In genomic region chr15:42490743-42491539, GRCh38 we compare ENCODE assay signal across 8 cellular contexts. TPM values are rescaled to one million over a fixed set of nuclear protein-coding genes. Genes with fewer than 3 reads are reported as not detected.
A peak's percentile ranks its signal among the peaks of the same experiment; 100 is the strongest.
DNase-seq lines count a peak whose midpoint lies in the region; ATAC-seq and TF ChIP-seq lines count a peak whose summit lies in the region.

Gene ZNF106 (minus strand): TSS chr15:42491141. CDS start chr15:42472289, 18,852 bp downstream.

- in situ Hi-C loops in T47D (cut with HindIII; ENCODE audit: low pct_unique_long_range_greater_than_20kb, low sequenced_read_pairs): no loop called here

- H3K4me1 ChIP-seq in skeletal muscle satellite cell (ENCODE audit: control insufficient read depth, insufficient read depth, low read length): peaks cover 27% of the 10 kb centered on the region

- H3K4me3 ChIP-seq in iPS-18c (ENCODE audit: insufficient read depth, low read depth, low read length): peak within 1 kb of the TSS; percentile 92
- peak within 1 kb of the TSS; percentile 96 for H3K4me3 ChIP-seq in skeletal muscle satellite cell (ENCODE audit: low read length)

- ATAC-seq in HG03097 (IDR thresholded peaks at IDR 0.05; ENCODE audit: low FRiP score, unreplicated experiment): peak; percentile 48
- ATAC-seq in HG02884 (IDR thresholded peaks at IDR 0.05; ENCODE audit: unreplicated experiment): no peak

- peak within 1 kb of the TSS; percentile 79 for H3K27ac ChIP-seq in VCaP

- H3K9me3 ChIP-seq in iPS-18c (ENCODE audit: control insufficient read depth, insufficient read depth, low read length): no peaks in the 10 kb centered on the region
- no peaks in the 10 kb centered on the region for H3K9me3 ChIP-seq in skeletal muscle satellite cell (replicated peaks; ENCODE audit: low read length)

- peaks cover 3% of the 10 kb centered on the region for H3K36me3 ChIP-seq in skeletal muscle satellite cell (ENCODE audit: insufficient read depth, low read length)

- H3K27me3 ChIP-seq in skeletal muscle satellite cell (ENCODE audit: control insufficient read depth, insufficient read depth, low read length): no peaks in the 10 kb centered on the region

- DNase-seq in NCI-H2196 treated with DMSO at 0.1 percent for 48 hours (lab: John Stamatoyannopoulos, UW; ENCODE audit: unreplicated experiment) (peak; percentile 45), T47D (ENCODE audit: low read depth in 1 of 2, low spot score in 1 of 2) (peak; percentile 53 to 92)

- TF ChIP-seq CTCF in GM12872 (IDR thresholded peaks at IDR 0.05; ENCODE audit: insufficient read depth, low read depth, low read length) (0 out of 3 replicates have a peak, but pooled peaks have one; percentile 22), VCaP (conservative IDR thresholded peaks at IDR 0.05) (no peak)

- peak within 1 kb of the TSS; percentile 95 for H3K9ac ChIP-seq in skeletal muscle satellite cell (ENCODE audit: low read depth, low read length)

- peak within 1 kb of the TSS; percentile 97 for H3K4me2 ChIP-seq in skeletal muscle satellite cell (ENCODE audit: low read length)

RNA-seq across cellular contexts. Expression of gene ZNF106, which starts in this region (rescaled TPM):
- 61.8 and 72.5 TPM in 2 replicates for total RNA-seq in skeletal muscle satellite cell (2012; rRNA removed)
